Comparison of ENCODE assay signal across 18 cellular contexts in genomic region chr2:212973347-212973746, GRCh38.
"Had no signal": no experiment of that assay in that cellular context is flagged by ENCODE, and none has a peak within 500 bp of the region (broad histone marks: within the 10 kb centered on the region; RNA-seq: fewer than 3 reads in every experiment).

No MANE protein-coding gene starts in this region.

- H3K27me3 ChIP-seq: dorsolateral prefrontal cortex, neutrophil, stomach had no signal

- H3K4me1 Mint-ChIP-seq: nephron progenitor cell had no signal

- H3K27me3 Mint-ChIP-seq: central memory CD8-positive, alpha-beta T cell; memory B cell; stimulated activated naive B cell treated with anti-CD40 and anti-IgM and Interleukin-4, amounts not matched to agents 10 μg/mL and 1 μg/mL and 100 μg/mL, for 72 hours had no signal

- H3K9me3 ChIP-seq: lower lobe of right lung, neutrophil, stomach had no signal

- ATAC-seq: esophagus mucosa; left lobe of liver; lower lobe of right lung; naive thymus-derived CD4-positive, alpha-beta T cell; stimulated activated naive B cell treated with anti-CD40 and anti-IgM and Interleukin-4, amounts not matched to agents 10 μg/mL and 1 μg/mL and 100 μg/mL, for 72 hours had no signal

- H3K36me3 ChIP-seq: lower lobe of right lung, neutrophil, stomach had no signal

- H3K27ac Mint-ChIP-seq: memory B cell; naive thymus-derived CD4-positive, alpha-beta T cell; nephron progenitor cell; stimulated activated naive B cell treated with anti-CD40 and anti-IgM and Interleukin-4, amounts not matched to agents 10 μg/mL and 1 μg/mL and 100 μg/mL, for 72 hours had no signal

- H3K4me1 ChIP-seq: lower lobe of right lung, stomach had no signal

- H3K9me3 Mint-ChIP-seq: memory B cell; nephron progenitor cell; stimulated activated naive B cell treated with anti-CD40 and anti-IgM and Interleukin-4, amounts not matched to agents 10 μg/mL and 1 μg/mL and 100 μg/mL, for 72 hours had no signal

- H3K36me3 Mint-ChIP-seq: memory B cell; naive thymus-derived CD4-positive, alpha-beta T cell had no signal

- H3K4me3 Mint-ChIP-seq: central memory CD8-positive, alpha-beta T cell; memory B cell; naive thymus-derived CD4-positive, alpha-beta T cell; nephron progenitor cell; stimulated activated naive B cell treated with anti-CD40 and anti-IgM and Interleukin-4, amounts not matched to agents 10 μg/mL and 1 μg/mL and 100 μg/mL, for 72 hours had no signal

- H3K4me3 ChIP-seq: dorsolateral prefrontal cortex, lower lobe of right lung, stomach had no signal

- DNase-seq: cortex of kidney; dorsolateral prefrontal cortex; effector CD8-positive, alpha-beta T cell; islet precursor cell; lower lobe of right lung; midbrain; naive thymus-derived CD4-positive, alpha-beta T cell; nephron progenitor cell; stimulated activated CD4-positive, alpha-beta T cell treated with anti-CD3 and anti-CD28 coated beads, Interleukin-4, amount 100 ng/mL, for 1 hour; stimulated activated naive B cell treated with anti-CD40 and anti-IgM and Interleukin-4, amounts not matched to agents 10 μg/mL and 1 μg/mL and 100 μg/mL, for 72 hours; stomach; substantia nigra; trophoblast cell had no signal

- H3K27ac ChIP-seq: dorsolateral prefrontal cortex, lower lobe of right lung, neutrophil, stomach had no signal
